Comparison of ENCODE assay signal across 28 cellular contexts in genomic region chr3:55725681-55726500, GRCh38.
DNase-seq lines count a peak whose midpoint lies in the region; ATAC-seq and TF ChIP-seq lines count a peak whose summit lies in the region.
"Had no signal": no experiment of that assay in that cellular context is flagged by ENCODE, and none has a peak within 500 bp of the region (broad histone marks: within the 10 kb centered on the region; RNA-seq: fewer than 3 reads in every experiment).

No MANE protein-coding gene starts in this region.

- H3K27ac ChIP-seq in SK-N-SH (ENCODE audit: low read depth in 2 of 2, low read length in 1 of 2) = no peak overlapping the region
- no peak overlapping the region for H3K27ac ChIP-seq in uterus
- H3K27ac ChIP-seq: BLaER1, colonic mucosa, heart left ventricle, lower lobe of right lung, parathyroid adenoma had no signal

- POLR2A ChIA-PET in SK-N-SH (lab: Yijun Ruan, JAX) = no interaction called here

- H3K36me3 Mint-ChIP-seq in central memory CD8-positive, alpha-beta T cell (ENCODE audit: insufficient read depth) = no peaks in the 10 kb centered on the region
- no peaks in the 10 kb centered on the region for H3K36me3 Mint-ChIP-seq in stimulated activated naive B cell treated with anti-CD40 and anti-IgM and Interleukin-4, amounts not matched to agents 10 μg/mL and 1 μg/mL and 100 μg/mL, for 72 hours
- H3K36me3 Mint-ChIP-seq: activated CD4-positive, alpha-beta memory T cell treated with anti-CD3 and anti-CD28 coated beads for 36 hours had no signal

- H3K9me3 Mint-ChIP-seq in central memory CD8-positive, alpha-beta T cell = peaks cover 12% of the 10 kb centered on the region
- no peaks in the 10 kb centered on the region for H3K9me3 Mint-ChIP-seq in stimulated activated naive B cell treated with anti-CD40 and anti-IgM and Interleukin-4, amounts not matched to agents 10 μg/mL and 1 μg/mL and 100 μg/mL, for 72 hours
- H3K9me3 Mint-ChIP-seq: activated CD4-positive, alpha-beta memory T cell treated with anti-CD3 and anti-CD28 coated beads for 36 hours; HFFc6; neural crest cell; T-helper 1 cell treated with Interleukin-12 subunit alpha and Interleukin-12 subunit beta and Interleukin-4 antibody, amounts not matched to agents 30 μg/mL and 1 μg/mL, for 36 hours had no signal

- DNase-seq in SK-N-SH = no peak
- peak; percentile 9 for DNase-seq in NCI-H345 treated with DMSO at 0.1 percent for 48 hours (lab: John Stamatoyannopoulos, UW; ENCODE audit: unreplicated experiment)
- DNase-seq in central memory CD8-positive, alpha-beta T cell (ENCODE audit: low spot score in 2 of 2) = no peak
- no peak for DNase-seq in mesenteric fat pad (ENCODE audit: low spot score)
- no peak for DNase-seq in stimulated activated naive B cell treated with anti-CD40 and anti-IgM and Interleukin-4, amounts not matched to agents 10 μg/mL and 1 μg/mL and 100 μg/mL, for 72 hours
- DNase-seq in uterus = no peak
- DNase-seq: activated CD4-positive, alpha-beta memory T cell treated with anti-CD3 and anti-CD28 coated beads for 36 hours; activated CD8-positive, alpha-beta memory T cell treated with anti-CD3 and anti-CD28 coated beads, Interleukin-2, amount 50 U/mL, for 4 hours; activated naive CD4-positive, alpha-beta T cell treated with anti-CD3 and anti-CD28 coated beads, Interleukin-2, amount 50 U/mL, for 16 hours; colonic mucosa; effector memory CD4-positive, alpha-beta T cell; heart left ventricle; HFFc6; lower lobe of right lung; mucosa of descending colon; NCI-H1092; NCI-H2029; stimulated activated CD4-positive, alpha-beta T cell treated with anti-CD3 and anti-CD28 coated beads, Interleukin-1b, Interleukin-23, amount 100 ng/mL, for 48 hours; stimulated activated CD8-positive, alpha-beta memory T cell treated with anti-CD3 and anti-CD28 coated beads, Interleukin-4, amount 100 ng/mL, for 48 hours had no signal

- no peaks in the 10 kb centered on the region for H4K20me1 ChIP-seq in SK-N-SH (ENCODE audit: insufficient read depth)
- H4K20me1 ChIP-seq: BLaER1 had no signal

- no peaks in the 10 kb centered on the region for H3K9me2 ChIP-seq in SK-N-SH

- H3K4me1 ChIP-seq in SK-N-SH (ENCODE audit: control insufficient read depth in 1 of 2, insufficient read depth in 2 of 2, low read depth in 1 of 2, low read length in 1 of 2) (peaks cover 7 to 10% of the 10 kb centered on the region in 2 experiments; a peak in 2 of 4 replicates), uterus (no peaks in the 10 kb centered on the region)
- H3K4me1 ChIP-seq: BLaER1, colonic mucosa, heart left ventricle, lower lobe of right lung, parathyroid adenoma had no signal

- no peak for TF ChIP-seq POLR2A in uterus (IDR thresholded peaks at IDR 0.05)

- H3K27ac Mint-ChIP-seq in central memory CD8-positive, alpha-beta T cell (ENCODE audit: low read depth) = no peak overlapping the region
- H3K27ac Mint-ChIP-seq in stimulated activated naive B cell treated with anti-CD40 and anti-IgM and Interleukin-4, amounts not matched to agents 10 μg/mL and 1 μg/mL and 100 μg/mL, for 72 hours = no peak overlapping the region
- H3K27ac Mint-ChIP-seq: activated CD4-positive, alpha-beta memory T cell treated with anti-CD3 and anti-CD28 coated beads for 36 hours; HFFc6; T-helper 1 cell treated with Interleukin-12 subunit alpha and Interleukin-12 subunit beta and Interleukin-4 antibody, amounts not matched to agents 30 μg/mL and 1 μg/mL, for 36 hours had no signal

- no peaks in the 10 kb centered on the region for H3K27me3 Mint-ChIP-seq in central memory CD8-positive, alpha-beta T cell
- peaks cover 0 to 7% of the 10 kb centered on the region in 2 donors for H3K27me3 Mint-ChIP-seq in stimulated activated naive B cell treated with anti-CD40 and anti-IgM and Interleukin-4, amounts not matched to agents 10 μg/mL and 1 μg/mL and 100 μg/mL, for 72 hours
- H3K27me3 Mint-ChIP-seq: activated CD4-positive, alpha-beta memory T cell treated with anti-CD3 and anti-CD28 coated beads for 36 hours had no signal

- no peaks in the 10 kb centered on the region for H3K9me3 ChIP-seq in SK-N-SH
- no peaks in the 10 kb centered on the region for H3K9me3 ChIP-seq in uterus
- H3K9me3 ChIP-seq: BLaER1, colonic mucosa, heart left ventricle, lower lobe of right lung, mucosa of descending colon had no signal

- no peak overlapping the region for H3K4me2 ChIP-seq in SK-N-SH
- H3K4me2 ChIP-seq: BLaER1, smooth muscle cell had no signal

- CTCF ChIA-PET in SK-N-SH (lab: Yijun Ruan, JAX) = interaction anchor here (1.4 kb wide), 1 partner anchor 871 kb away, joined by 3 read pairs; no protein-coding TSS in a partner anchor

- intact Hi-C loops in uterus (cut with DNase I; ENCODE audit: low total_unique reads) = no loop called here

- no peak for TF ChIP-seq RAD21 in SK-N-SH (IDR thresholded peaks at IDR 0.05; ENCODE audit: low read length)

- peak; percentile 49 for ATAC-seq in SK-N-SH treated with all-trans-retinoic acid at 6 μM for 48 hours
- peak; percentile 10 for ATAC-seq in central memory CD8-positive, alpha-beta T cell (replicated peaks; ENCODE audit: extremely low read depth, poor library complexity, severe bottlenecking)
- no peak for ATAC-seq in stimulated activated naive B cell treated with anti-CD40 and anti-IgM and Interleukin-4, amounts not matched to agents 10 μg/mL and 1 μg/mL and 100 μg/mL, for 72 hours (replicated peaks)
- ATAC-seq in HG03354 (IDR thresholded peaks at IDR 0.05; ENCODE audit: poor library complexity, severe bottlenecking, unreplicated experiment) = no peak
- ATAC-seq: activated CD4-positive, CD25-positive, alpha-beta regulatory T cell treated with anti-CD3 and anti-CD28 coated beads, Interleukin-2, amount 50 U/mL, for 24 hours; heart left ventricle; HepG2; lower lobe of right lung; mucosa of descending colon had no signal

- no peaks in the 10 kb centered on the region for H3K79me2 ChIP-seq in SK-N-SH (ENCODE audit: insufficient read depth)
- H3K79me2 ChIP-seq: parathyroid adenoma had no signal

- H3K36me3 ChIP-seq in SK-N-SH (replicated peaks in 1 of 2; ENCODE audit: control insufficient read depth in 1 of 2, insufficient read depth in 2 of 2, low read length in 1 of 2) (no peaks in the 10 kb centered on the region), uterus (no peaks in the 10 kb centered on the region)
- H3K36me3 ChIP-seq: BLaER1, colonic mucosa, heart left ventricle, lower lobe of right lung had no signal

- no peaks in the 10 kb centered on the region for H3K27me3 ChIP-seq in SK-N-SH (ENCODE audit: insufficient read depth)
- H3K27me3 ChIP-seq in uterus = no peaks in the 10 kb centered on the region
- H3K27me3 ChIP-seq: BLaER1, colonic mucosa had no signal

- no peak overlapping the region for H3K4me3 ChIP-seq in SK-N-SH (ENCODE audit: low read depth in 2 of 2, low read length in 1 of 2)
- no peak overlapping the region for H3K4me3 ChIP-seq in uterus
- H3K4me3 ChIP-seq: BLaER1, colonic mucosa, heart left ventricle, lower lobe of right lung, mucosa of descending colon, smooth muscle cell had no signal

- H3K9ac ChIP-seq in SK-N-SH = no peak overlapping the region
- H3K9ac ChIP-seq: BLaER1, parathyroid adenoma had no signal

- no peak overlapping the region for H3K4me3 Mint-ChIP-seq in central memory CD8-positive, alpha-beta T cell
- H3K4me3 Mint-ChIP-seq in stimulated activated naive B cell treated with anti-CD40 and anti-IgM and Interleukin-4, amounts not matched to agents 10 μg/mL and 1 μg/mL and 100 μg/mL, for 72 hours = no peak overlapping the region
- H3K4me3 Mint-ChIP-seq: activated CD4-positive, alpha-beta memory T cell treated with anti-CD3 and anti-CD28 coated beads for 36 hours; HFFc6; neural crest cell; T-helper 1 cell treated with Interleukin-12 subunit alpha and Interleukin-12 subunit beta and Interleukin-4 antibody, amounts not matched to agents 30 μg/mL and 1 μg/mL, for 36 hours had no signal

- TF ChIP-seq CTCF in SK-N-SH (IDR thresholded peaks at IDR 0.05) (no peak), uterus (IDR thresholded peaks at IDR 0.05) (no peak)

- no peak overlapping the region for H2AFZ ChIP-seq in SK-N-SH (ENCODE audit: low read depth)
- H2AFZ ChIP-seq: parathyroid adenoma had no signal

- H3K4me1 Mint-ChIP-seq in central memory CD8-positive, alpha-beta T cell = no peaks in the 10 kb centered on the region
- no peaks in the 10 kb centered on the region for H3K4me1 Mint-ChIP-seq in stimulated activated naive B cell treated with anti-CD40 and anti-IgM and Interleukin-4, amounts not matched to agents 10 μg/mL and 1 μg/mL and 100 μg/mL, for 72 hours

- WGBS in SK-N-SH (ENCODE audit: low lambda C conversion rate) = 27% methylated on average over 3 of the region's 3 CpGs

- H3F3A ChIP-seq in SK-N-SH (replicated peaks; ENCODE audit: insufficient read depth) = no peaks in the 10 kb centered on the region

- no peak for TF ChIP-seq EP300 in SK-N-SH (IDR thresholded peaks at IDR 0.05; ENCODE audit: borderline replicate concordance in 1 of 2, low read depth in 1 of 2, low read length in 1 of 2)

TF ChIP-seq in SK-N-SH, 30 proteins besides CTCF, POLR2A, EP300 and RAD21 (continues in another document):
- TF ChIP-seq GATA2 (CRISPR knock-in tag; IDR thresholded peaks at IDR 0.05) (no peak), USF2 (IDR thresholded peaks at IDR 0.05; ENCODE audit: borderline replicate concordance, low read depth, low read length) (no peak), SIN3A (IDR thresholded peaks at IDR 0.05; ENCODE audit: borderline replicate concordance, low read depth, low read length) (no peak), TAF1 (IDR thresholded peaks at IDR 0.05; ENCODE audit: borderline replicate concordance, low read depth, low read length) (no peak), NRF1 (IDR thresholded peaks at IDR 0.05; ENCODE audit: low read depth, low read length) (no peak), MXI1 (IDR thresholded peaks at IDR 0.05; ENCODE audit: low read depth, low read length) (no peak)

Comparison
In these comparisons a context has a peak if more than half of its experiments do, and no peak if none do; other contexts are left out.
1. ATAC-seq: peak in SK-N-SH treated with all-trans-retinoic acid at 6 μM for 48 hours (single experiment) and central memory CD8-positive, alpha-beta T cell (single experiment); none in stimulated activated naive B cell treated with anti-CD40 and anti-IgM and Interleukin-4, amounts not matched to agents 10 μg/mL and 1 μg/mL and 100 μg/mL, for 72 hours (0 of 2) and HG03354 (single experiment).